ENCODE assay signal across 8 cellular contexts in genomic region chr4:88591787-88592599, GRCh38. TPM values are rescaled to one million over a fixed set of nuclear protein-coding genes. Genes with fewer than 3 reads are reported as not detected.
DNase-seq lines count a peak whose midpoint lies in the region; ATAC-seq and TF ChIP-seq lines count a peak whose summit lies in the region.

Gene HERC3, plus strand, starts transcription at chr4:88592480. Its CDS starts 13,344 bp downstream, at chr4:88605824.

- H3K27ac ChIP-seq in cardiac muscle cell (peak within 1 kb of the TSS; percentile 81), trophoblast cell (ENCODE audit: low read depth, low read length) (no peak within 1 kb of the TSS), tibial artery (peak within 1 kb of the TSS; percentile 96 to 97)

- H3K4me1 ChIP-seq in adipocyte (ENCODE audit: control insufficient read depth, insufficient read depth, low read length) (peaks cover 16% of the 10 kb centered on the region), cardiac muscle cell (ENCODE audit: low read depth) (peaks cover 15% of the 10 kb centered on the region), trophoblast cell (ENCODE audit: control insufficient read depth in 1 of 2, insufficient read depth in 2 of 2, low read length in 2 of 2) (no peaks in the 10 kb centered on the region), tibial artery (peaks cover 0 to 19% (median 6%) of the 10 kb centered on the region in 4 donors)

- intact Hi-C loops in tibial artery (cut with DNase I; ENCODE audit: low total_unique reads): loop anchor here (5.0 kb wide), 1 partner anchor 70 kb away; the partner anchor contains the start of gene PYURF

- H3K27me3 Mint-ChIP-seq in T-cell: no peaks in the 10 kb centered on the region

- CTCF ChIA-PET in T-cell (lab: Charles Lee): interaction anchor here (0.7 to 2.2 kb wide), 3 partner anchors 21 to 22 kb away, joined by 3 to 19 read pairs (median 3); no protein-coding TSS in a partner anchor

- no peaks in the 10 kb centered on the region for H3K79me2 ChIP-seq in trophoblast cell (ENCODE audit: control insufficient read depth, insufficient read depth, low read length, poor library complexity)

- H3K4me2 ChIP-seq in trophoblast cell (ENCODE audit: low read length): peak within 1 kb of the TSS; percentile 100

- peak within 1 kb of the TSS; percentile 91 to 97 (median 94) for H3K4me3 Mint-ChIP-seq in T-cell

- no peaks in the 10 kb centered on the region for H3K9me3 Mint-ChIP-seq in T-cell

- H2BK120ac ChIP-seq in trophoblast cell (ENCODE audit: insufficient read depth, low read length, poor library complexity): no peak within 1 kb of the TSS

- no peak within 1 kb of the TSS for H4K91ac ChIP-seq in trophoblast cell (ENCODE audit: low read depth, low read length)

- H3K4ac ChIP-seq in trophoblast cell (ENCODE audit: low read depth, low read length): no peak within 1 kb of the TSS

- peak within 1 kb of the TSS; percentile 11 for H4K12ac ChIP-seq in trophoblast cell (ENCODE audit: low read depth, low read length)

- peak within 1 kb of the TSS; percentile 87 for H3K4me3 ChIP-seq in adipocyte (ENCODE audit: low read length)
- peak within 1 kb of the TSS; percentile 60 for H3K4me3 ChIP-seq in cardiac muscle cell
- peak within 1 kb of the TSS; percentile 85 for H3K4me3 ChIP-seq in trophoblast cell (ENCODE audit: low read depth, low read length)
- peak within 1 kb of the TSS; percentile 74 to 82 for H3K4me3 ChIP-seq in tibial artery

- DNase-seq in NCI-H1105 treated with DMSO at 0.1 percent for 48 hours (lab: John Stamatoyannopoulos, UW) (peak; percentile 63), T-cell (peak; percentile 76 to 91 (median 86)), adipocyte (ENCODE audit: low read depth) (peak; percentile 96), cardiac muscle cell (ENCODE audit: low read depth in 1 of 2, low spot score in 1 of 2) (peak; percentile 90 to 94), trophoblast cell (peak; percentile 92 to 96), tibial artery (peak; percentile 89 to 96)

- H3K9ac ChIP-seq in adipocyte (ENCODE audit: low read length): peak within 1 kb of the TSS; percentile 90
- peak within 1 kb of the TSS; percentile 71 for H3K9ac ChIP-seq in trophoblast cell (ENCODE audit: low read length)

- ATAC-seq in HG02678 (IDR thresholded peaks at IDR 0.05; ENCODE audit: unreplicated experiment): peak; percentile 95
- ATAC-seq in T-cell (replicated peaks in 1 of 4): peak; percentile 88 to 92 (median 90)

- H2AK5ac ChIP-seq in trophoblast cell (ENCODE audit: low read length): no peak within 1 kb of the TSS

- peak within 1 kb of the TSS; percentile 79 for H2AFZ ChIP-seq in trophoblast cell (ENCODE audit: insufficient read depth, low read length, poor library complexity)

- no peak within 1 kb of the TSS for H3K23ac ChIP-seq in trophoblast cell (ENCODE audit: low read length)

- H3K79me1 ChIP-seq in trophoblast cell (ENCODE audit: low read length): peaks cover 6% of the 10 kb centered on the region

- H3K27me3 ChIP-seq in adipocyte (replicated peaks; ENCODE audit: control insufficient read depth, insufficient read depth, low read length) (no peaks in the 10 kb centered on the region), cardiac muscle cell (no peaks in the 10 kb centered on the region), trophoblast cell (ENCODE audit: insufficient read depth, low read length) (peaks cover 2% of the 10 kb centered on the region), tibial artery (no peaks in the 10 kb centered on the region)

- no peak within 1 kb of the TSS for H3K14ac ChIP-seq in trophoblast cell (ENCODE audit: low read length)

- TF ChIP-seq CTCF in GM12873 (IDR thresholded peaks at IDR 0.05; ENCODE audit: insufficient read depth, low read depth, low read length, missing control alignments): peak; percentile 1
- TF ChIP-seq CTCF in cardiac muscle cell (IDR thresholded peaks at IDR 0.05; ENCODE audit: low read depth, low read length): peak; percentile 1
- peak in 1 of 2 experiments; percentile 26 for TF ChIP-seq CTCF in tibial artery (IDR thresholded peaks at IDR 0.05)

- H3K4me1 Mint-ChIP-seq in T-cell: peaks cover 41 to 46% (median 41%) of the 10 kb centered on the region in 3 donors

- no peaks in the 10 kb centered on the region for H3K9me3 ChIP-seq in adipocyte (ENCODE audit: control insufficient read depth, low read length)
- H3K9me3 ChIP-seq in cardiac muscle cell (ENCODE audit: low read depth): no peaks in the 10 kb centered on the region
- H3K9me3 ChIP-seq in trophoblast cell (ENCODE audit: insufficient read depth, low read depth, low read length): no peaks in the 10 kb centered on the region
- no peaks in the 10 kb centered on the region for H3K9me3 ChIP-seq in tibial artery

- H2BK5ac ChIP-seq in trophoblast cell (ENCODE audit: low read depth, low read length, poor library complexity): no peak within 1 kb of the TSS

- peak within 1 kb of the TSS; percentile 59 for H4K8ac ChIP-seq in trophoblast cell (ENCODE audit: low read depth, low read length)

- H3K27ac Mint-ChIP-seq in T-cell: peak within 1 kb of the TSS; percentile 89 to 91

- H3K36me3 ChIP-seq in adipocyte (ENCODE audit: control insufficient read depth, insufficient read depth, low read length, severe bottlenecking): peaks cover 10% of the 10 kb centered on the region
- no peaks in the 10 kb centered on the region for H3K36me3 ChIP-seq in cardiac muscle cell
- no peaks in the 10 kb centered on the region for H3K36me3 ChIP-seq in trophoblast cell (ENCODE audit: control insufficient read depth in 1 of 2, insufficient read depth in 2 of 2, low read length in 2 of 2)
- H3K36me3 ChIP-seq in tibial artery: peaks cover 0 to 13% (median 6%) of the 10 kb centered on the region in 3 donors

- H3K36me3 Mint-ChIP-seq in T-cell: peaks cover 10% of the 10 kb centered on the region

- H3K18ac ChIP-seq in trophoblast cell (ENCODE audit: low read length): peak within 1 kb of the TSS; percentile 30

- no CpG with 5 or more reads among the region's 73 CpGs for WGBS in trophoblast cell (ENCODE audit: extremely low coverage, insufficient coverage, insufficient read length)

- H2BK12ac ChIP-seq in trophoblast cell (ENCODE audit: low read length): no peak within 1 kb of the TSS

- POLR2A ChIA-PET in T-cell (lab: Charles Lee): interaction anchor here (0.9 to 3.5 kb wide), 4 partner anchors 21 to 308 kb away, joined by 3 to 62 read pairs (median 18); partner anchors contain the start of gene PPM1K (in 1 of the 2)

RNA-seq across cellular contexts. Expression of gene HERC3, which starts in this region (rescaled TPM):
- total RNA-seq in T-cell (10 to 100 TPM; 68.4 to 91.5 (median 73.6) TPM), cardiac muscle cell (25.6 and 29.4 TPM in 2 replicates)
- polyA plus RNA-seq in cardiac muscle cell: 35.3 and 41.1 TPM in 2 replicates
- polyA plus RNA-seq in trophoblast cell (2013): 3.0 and 3.5 TPM in 2 replicates
